Comparison of ENCODE assay signal across 1 cellular context in the genomic region with DNA sequence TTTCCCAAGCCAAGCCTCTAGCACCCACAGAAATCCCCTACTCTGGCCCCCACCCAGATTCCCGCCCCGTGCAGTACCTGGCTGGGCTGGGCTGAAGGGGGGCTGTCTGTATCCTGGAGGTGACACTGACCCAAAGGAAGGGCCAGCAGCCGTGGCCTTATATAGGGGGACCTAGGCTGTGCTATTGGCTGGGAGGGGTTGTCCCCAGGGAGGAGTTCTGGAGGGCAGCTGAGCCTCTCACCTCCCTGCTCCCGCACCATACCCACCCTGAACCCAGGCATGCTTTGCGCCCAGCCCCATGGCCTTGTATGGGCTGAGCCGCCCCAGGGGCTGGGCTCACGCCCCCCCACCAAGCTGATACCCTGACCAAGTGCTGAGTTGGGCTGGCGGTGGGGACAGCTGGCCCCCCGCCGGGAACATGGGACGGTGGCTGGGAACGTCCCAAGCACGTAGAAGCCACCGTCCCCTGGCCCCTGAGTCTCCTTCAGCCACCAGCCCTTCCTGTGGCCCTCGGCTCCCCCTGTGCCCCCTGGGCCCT.
A peak's percentile ranks its signal among the peaks of the same experiment; 100 is the strongest.
TF ChIP-seq lines count a peak whose summit lies in the region.

A gene (minus strand): TSS at position 132 of the 538 bp plus-strand sequence. CDS start 3,162 bp downstream, outside the sequence.

TF ChIP-seq in HEK293, 187 proteins besides CTCF, POLR2A, EP300 and RAD21 (continued from another document):
- TF ChIP-seq, protein P1, sequence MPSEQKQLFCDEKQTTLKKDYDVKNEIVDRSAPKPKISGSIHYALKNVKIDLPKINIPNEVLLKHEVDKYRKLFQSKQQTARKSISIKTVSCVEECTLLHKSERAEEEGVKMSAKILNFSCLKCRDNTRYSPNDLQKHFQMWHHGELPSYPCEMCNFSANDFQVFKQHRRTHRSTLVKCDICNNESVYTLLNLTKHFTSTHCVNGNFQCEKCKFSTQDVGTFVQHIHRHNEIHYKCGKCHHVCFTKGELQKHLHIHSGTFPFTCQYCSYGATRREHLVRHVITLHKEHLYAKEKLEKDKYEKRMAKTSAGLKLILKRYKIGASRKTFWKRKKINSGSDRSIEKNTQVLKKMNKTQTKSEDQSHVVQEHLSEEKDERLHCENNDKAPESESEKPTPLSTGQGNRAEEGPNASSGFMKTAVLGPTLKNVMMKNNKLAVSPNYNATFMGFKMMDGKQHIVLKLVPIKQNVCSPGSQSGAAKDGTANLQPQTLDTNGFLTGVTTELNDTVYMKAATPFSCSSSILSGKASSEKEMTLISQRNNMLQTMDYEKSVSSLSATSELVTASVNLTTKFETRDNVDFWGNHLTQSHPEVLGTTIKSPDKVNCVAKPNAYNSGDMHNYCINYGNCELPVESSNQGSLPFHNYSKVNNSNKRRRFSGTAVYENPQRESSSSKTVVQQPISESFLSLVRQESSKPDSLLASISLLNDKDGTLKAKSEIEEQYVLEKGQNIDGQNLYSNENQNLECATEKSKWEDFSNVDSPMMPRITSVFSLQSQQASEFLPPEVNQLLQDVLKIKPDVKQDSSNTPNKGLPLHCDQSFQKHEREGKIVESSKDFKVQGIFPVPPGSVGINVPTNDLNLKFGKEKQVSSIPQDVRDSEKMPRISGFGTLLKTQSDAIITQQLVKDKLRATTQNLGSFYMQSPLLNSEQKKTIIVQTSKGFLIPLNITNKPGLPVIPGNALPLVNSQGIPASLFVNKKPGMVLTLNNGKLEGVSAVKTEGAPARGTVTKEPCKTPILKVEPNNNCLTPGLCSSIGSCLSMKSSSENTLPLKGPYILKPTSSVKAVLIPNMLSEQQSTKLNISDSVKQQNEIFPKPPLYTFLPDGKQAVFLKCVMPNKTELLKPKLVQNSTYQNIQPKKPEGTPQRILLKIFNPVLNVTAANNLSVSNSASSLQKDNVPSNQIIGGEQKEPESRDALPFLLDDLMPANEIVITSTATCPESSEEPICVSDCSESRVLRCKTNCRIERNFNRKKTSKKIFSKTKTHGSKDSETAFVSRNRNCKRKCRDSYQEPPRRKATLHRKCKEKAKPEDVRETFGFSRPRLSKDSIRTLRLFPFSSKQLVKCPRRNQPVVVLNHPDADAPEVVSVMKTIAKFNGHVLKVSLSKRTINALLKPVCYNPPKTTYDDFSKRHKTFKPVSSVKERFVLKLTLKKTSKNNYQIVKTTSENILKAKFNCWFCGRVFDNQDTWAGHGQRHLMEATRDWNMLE (tag by site-specific recombination; conservative IDR thresholded peaks at IDR 0.05; ENCODE audit: low read depth), result no peak
- no peak for TF ChIP-seq KLF7 (tag by site-specific recombination; IDR thresholded peaks at IDR 0.05; ENCODE audit: borderline replicate concordance)
- no peak for TF ChIP-seq ZNF473 (tag by site-specific recombination; IDR thresholded peaks at IDR 0.05)
- TF ChIP-seq SETDB1 (IDR thresholded peaks at IDR 0.05; ENCODE audit: insufficient read length, low read length), result no peak
- no peak for TF ChIP-seq ZNF423 (tag by site-specific recombination; IDR thresholded peaks at IDR 0.05)
- TF ChIP-seq ZNF624 (tag by site-specific recombination; IDR thresholded peaks at IDR 0.05), result no peak
- TF ChIP-seq ZNF175 (tag by site-specific recombination; IDR thresholded peaks at IDR 0.05), result no peak
- TF ChIP-seq ZNF23 (tag by site-specific recombination; IDR thresholded peaks at IDR 0.05; ENCODE audit: borderline replicate concordance), result no peak
- TF ChIP-seq ZNF76 (tag by site-specific recombination; IDR thresholded peaks at IDR 0.05; ENCODE audit: borderline replicate concordance, low read depth), result no peak
- TF ChIP-seq SALL2 (tag by site-specific recombination; IDR thresholded peaks at IDR 0.05; ENCODE audit: borderline replicate concordance), result no peak
- no peak for TF ChIP-seq ZBTB8A (tag by site-specific recombination; IDR thresholded peaks at IDR 0.05)
- TF ChIP-seq, protein P2, sequence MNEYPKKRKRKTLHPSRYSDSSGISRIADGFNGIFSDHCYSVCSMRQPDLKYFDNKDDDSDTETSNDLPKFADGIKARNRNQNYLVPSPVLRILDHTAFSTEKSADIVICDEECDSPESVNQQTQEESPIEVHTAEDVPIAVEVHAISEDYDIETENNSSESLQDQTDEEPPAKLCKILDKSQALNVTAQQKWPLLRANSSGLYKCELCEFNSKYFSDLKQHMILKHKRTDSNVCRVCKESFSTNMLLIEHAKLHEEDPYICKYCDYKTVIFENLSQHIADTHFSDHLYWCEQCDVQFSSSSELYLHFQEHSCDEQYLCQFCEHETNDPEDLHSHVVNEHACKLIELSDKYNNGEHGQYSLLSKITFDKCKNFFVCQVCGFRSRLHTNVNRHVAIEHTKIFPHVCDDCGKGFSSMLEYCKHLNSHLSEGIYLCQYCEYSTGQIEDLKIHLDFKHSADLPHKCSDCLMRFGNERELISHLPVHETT (tag by site-specific recombination; IDR thresholded peaks at IDR 0.05), result no peak
- no peak for TF ChIP-seq KLF9 (tag by site-specific recombination; IDR thresholded peaks at IDR 0.05; ENCODE audit: low read depth)
- 0 out of 2 replicates have a peak, but pooled peaks have one; percentile 16 for TF ChIP-seq GLIS2 (tag by site-specific recombination; IDR thresholded peaks at IDR 0.05)
- TF ChIP-seq ZSCAN16 (tag by site-specific recombination; IDR thresholded peaks at IDR 0.05), result no peak
- TF ChIP-seq ZFP3 (tag by site-specific recombination; IDR thresholded peaks at IDR 0.05; ENCODE audit: low read depth), result no peak
